ENCODE assay signal across 25 cellular contexts in genomic region chr3:54349231-54349647, GRCh38.
DNase-seq lines count a peak whose midpoint lies in the region; ATAC-seq, FAIRE-seq and TF ChIP-seq lines count a peak whose summit lies in the region.
"Had no signal": no experiment of that assay in that cellular context is flagged by ENCODE, and none has a peak within 500 bp of the region (broad histone marks: within the 10 kb centered on the region; RNA-seq: fewer than 3 reads in every experiment).

No MANE protein-coding gene starts in this region.

- H3K27ac ChIP-seq in GM23338 (ENCODE audit: low read depth): no peak overlapping the region
- H3K27ac ChIP-seq in K562 (ENCODE audit: extremely low read depth, low read depth, low read length): no peak overlapping the region
- no peak overlapping the region for H3K27ac ChIP-seq in heart left ventricle
- H3K27ac ChIP-seq: coronary artery, left lung, testis had no signal

- H3F3A ChIP-seq in GM23338 (replicated peaks; ENCODE audit: low read depth): no peaks in the 10 kb centered on the region

- TF ChIP-seq CTCF in GM23338 (conservative IDR thresholded peaks at IDR 0.05; ENCODE audit: low read depth in 2 of 2): no peak
- no peak for TF ChIP-seq CTCF in K562 (IDR thresholded peaks at IDR 0.05 in 2 of 3, conservative IDR thresholded peaks at IDR 0.05 in 1 of 3; ENCODE audit: insufficient read depth in 2 of 3, low read depth in 1 of 3, low read length in 3 of 3)
- TF ChIP-seq CTCF in nephron (IDR thresholded peaks at IDR 0.05; ENCODE audit: unreplicated experiment in 3 of 3): no peak
- no peak for TF ChIP-seq CTCF in heart left ventricle (IDR thresholded peaks at IDR 0.05)

- CTCF ChIA-PET in K562 (lab: Yijun Ruan, JAX; ENCODE audit: low intra/inter-chr PET ratio): no interaction called here

- H2AFZ ChIP-seq in GM23338 (peak overlapping the region; percentile 14; the same call in 1 of the 2 replicates), K562 (ENCODE audit: low read depth, low read length) (no peak overlapping the region)

- intact Hi-C loops in K562 (cut with micrococcal nuclease) (no loop called here), heart left ventricle (cut with DNase I) (no loop called here)

- peak; percentile 39 for TF ChIP-seq EP300 in K562 (IDR thresholded peaks at IDR 0.05; ENCODE audit: low read length)

- H3K36me3 Mint-ChIP-seq in GM23338 (ENCODE audit: low read depth) (no peaks in the 10 kb centered on the region), nephron (ENCODE audit: low read depth) (no peaks in the 10 kb centered on the region)
- H3K36me3 Mint-ChIP-seq: CD8-positive, alpha-beta memory T cell; stimulated activated naive B cell treated with anti-CD40 and anti-IgM and Interleukin-4, amounts not matched to agents 10 μg/mL and 1 μg/mL and 100 μg/mL, for 72 hours had no signal

- DNase-seq in GM23338 (ENCODE audit: low spot score) (peak; percentile 64), NCI-H524 treated with DMSO at 0.1 percent for 48 hours (lab: John Stamatoyannopoulos, UW) (peak; percentile 60), K562 (ENCODE audit: extremely low read depth in 1 of 4, low spot score in 3 of 4) (peak; percentile 7 to 24 (median 16)), activated T-cell treated with anti-CD3 and anti-CD28 coated beads for 4 hours (no peak), GM19240 (ENCODE audit: insufficient read length, low spot score) (no peak), heart left ventricle (no peak)
- DNase-seq in effector CD8-positive, alpha-beta T cell (lab: John Stamatoyannopoulos, UW): no peak
- DNase-seq: activated CD8-positive, alpha-beta T cell treated with anti-CD3 and anti-CD28 coated beads for 36 hours; activated gamma-delta T cell; activated naive CD8-positive, alpha-beta T cell treated with anti-CD3 and anti-CD28 coated beads, Interleukin-2, amount 50 U/mL, for 24 hours; CD8-positive, alpha-beta memory T cell; left lung; NCI-H1092; NCI-H2029 treated with DMSO at 0.1 percent for 48 hours; NCI-H446; RPMI8226; small intestine; stimulated activated naive B cell treated with anti-CD40 and anti-IgM and Interleukin-4, amounts not matched to agents 10 μg/mL and 1 μg/mL and 100 μg/mL, for 72 hours; testis had no signal

- 0 out of 2 replicates have a peak, but pooled peaks cover 5% of the 10 kb centered on the region for H3K9me2 ChIP-seq in GM23338 (ENCODE audit: insufficient read depth)

- H3K9ac ChIP-seq in K562 (ENCODE audit: insufficient read depth in 1 of 2, low read depth in 2 of 2, low read length in 2 of 2): no peak overlapping the region

- POLR2A ChIA-PET in K562 (lab: Yijun Ruan, JAX): no interaction called here

- no peak for FAIRE-seq in K562 (lab: Jason Lieb, UNC)
- FAIRE-seq: bronchial epithelial cell, GM12878, small intestine had no signal

- H3K9me3 ChIP-seq in K562 (replicated peaks; ENCODE audit: control insufficient read depth, insufficient read depth, low read depth, low read length) (no peaks in the 10 kb centered on the region), heart left ventricle (no peaks in the 10 kb centered on the region)
- H3K9me3 ChIP-seq: left lung, testis had no signal

- WGBS in K562 (ENCODE audit: insufficient coverage, low coverage, missing lambda C conversion rate): 7% methylated on average over 3 of the region's 4 CpGs
- 36 to 52% (median 43%) methylated on average over 4 of the region's 4 CpGs for whole genome bisulfite sequencing in heart left ventricle, 4 donors

- H3K9me1 ChIP-seq in K562 (ENCODE audit: control insufficient read depth, insufficient read depth, low read length): no peaks in the 10 kb centered on the region

- TF ChIP-seq POLR2A in K562 (conservative IDR thresholded peaks at IDR 0.05) (no peak), heart left ventricle (IDR thresholded peaks at IDR 0.05) (no peak)

- peaks cover 30% of the 10 kb centered on the region for H3K4me1 Mint-ChIP-seq in GM23338
- H3K4me1 Mint-ChIP-seq in nephron: peaks cover 45% of the 10 kb centered on the region
- H3K4me1 Mint-ChIP-seq: activated naive CD8-positive, alpha-beta T cell treated with anti-CD3 and anti-CD28 coated beads, Interleukin-2, amount 50 U/mL, for 24 hours; CD8-positive, alpha-beta memory T cell; stimulated activated naive B cell treated with anti-CD40 and anti-IgM and Interleukin-4, amounts not matched to agents 10 μg/mL and 1 μg/mL and 100 μg/mL, for 72 hours had no signal

- H3K4me2 ChIP-seq in GM23338: no peak overlapping the region
- no peak overlapping the region for H3K4me2 ChIP-seq in K562 (ENCODE audit: insufficient read depth, low read length)

- ATAC-seq in GM23338 (peak; percentile 67), K562 (peak; percentile 61; the same call in 2 of the 3 replicates), heart left ventricle (no peak)
- ATAC-seq: activated CD4-positive, CD25-positive, alpha-beta regulatory T cell treated with anti-CD3 and anti-CD28 coated beads, Interleukin-2, amount 50 U/mL, for 24 hours; activated CD8-positive, alpha-beta T cell treated with anti-CD3 and anti-CD28 coated beads for 36 hours; activated naive CD8-positive, alpha-beta T cell treated with anti-CD3 and anti-CD28 coated beads, Interleukin-2, amount 50 U/mL, for 24 hours; GM12878; left lung; stimulated activated naive B cell treated with anti-CD40 and anti-IgM and Interleukin-4, amounts not matched to agents 10 μg/mL and 1 μg/mL and 100 μg/mL, for 72 hours had no signal

- H3K27me3 Mint-ChIP-seq in GM23338 (ENCODE audit: insufficient read depth, low read depth, poor library complexity) (peaks cover 4% of the 10 kb centered on the region), nephron (ENCODE audit: low read depth) (peaks cover 10% of the 10 kb centered on the region)
- H3K27me3 Mint-ChIP-seq: activated CD8-positive, alpha-beta T cell treated with anti-CD3 and anti-CD28 coated beads for 36 hours; stimulated activated naive B cell treated with anti-CD40 and anti-IgM and Interleukin-4, amounts not matched to agents 10 μg/mL and 1 μg/mL and 100 μg/mL, for 72 hours had no signal

- H3K4me3 Mint-ChIP-seq in GM23338 (no peak overlapping the region), nephron (no peak overlapping the region)
- H3K4me3 Mint-ChIP-seq: activated CD8-positive, alpha-beta T cell treated with anti-CD3 and anti-CD28 coated beads for 36 hours; activated naive CD8-positive, alpha-beta T cell treated with anti-CD3 and anti-CD28 coated beads, Interleukin-2, amount 50 U/mL, for 24 hours; CD8-positive, alpha-beta memory T cell; neural crest cell; stimulated activated naive B cell treated with anti-CD40 and anti-IgM and Interleukin-4, amounts not matched to agents 10 μg/mL and 1 μg/mL and 100 μg/mL, for 72 hours had no signal

- no peak for TF ChIP-seq RAD21 in K562 (CRISPR knock-in tag; conservative IDR thresholded peaks at IDR 0.05 in 1 of 2, IDR thresholded peaks at IDR 0.05 in 1 of 2)

- H3K4me1 ChIP-seq in GM23338 (ENCODE audit: insufficient read depth): peaks cover 16% of the 10 kb centered on the region
- peaks cover 0 to 5% of the 10 kb centered on the region in 2 experiments; a peak in 3 of 5 replicates for H3K4me1 ChIP-seq in K562 (replicated peaks in 1 of 2; ENCODE audit: control insufficient read depth in 2 of 2, insufficient read depth in 2 of 2, low read length in 2 of 2)
- peaks cover 0 to 22% (median 6%) of the 10 kb centered on the region in 12 donors for H3K4me1 ChIP-seq in heart left ventricle
- H3K4me1 ChIP-seq: left lung had no signal

- H3K27ac Mint-ChIP-seq in GM23338 (no peak overlapping the region), nephron (peak overlapping the region; percentile 22 to 38 (median 31))
- H3K27ac Mint-ChIP-seq: activated CD8-positive, alpha-beta T cell treated with anti-CD3 and anti-CD28 coated beads for 36 hours; activated naive CD8-positive, alpha-beta T cell treated with anti-CD3 and anti-CD28 coated beads, Interleukin-2, amount 50 U/mL, for 24 hours; CD8-positive, alpha-beta memory T cell; stimulated activated naive B cell treated with anti-CD40 and anti-IgM and Interleukin-4, amounts not matched to agents 10 μg/mL and 1 μg/mL and 100 μg/mL, for 72 hours had no signal

- in situ Hi-C loops in K562 (cut with MboI): no loop called here

- H3K36me3 ChIP-seq in GM23338 (ENCODE audit: insufficient read depth): no peaks in the 10 kb centered on the region
- H3K36me3 ChIP-seq in K562 (ENCODE audit: control insufficient read depth, insufficient read depth, low read length): no peaks in the 10 kb centered on the region
- no peaks in the 10 kb centered on the region for H3K36me3 ChIP-seq in heart left ventricle
- H3K36me3 ChIP-seq: left lung had no signal

- H3K27me3 ChIP-seq in GM23338 (ENCODE audit: insufficient read depth) (no peaks in the 10 kb centered on the region), K562 (ENCODE audit: control insufficient read depth in 2 of 2, insufficient read depth in 2 of 2, low read length in 2 of 2) (no peaks in the 10 kb centered on the region; a peak in 1 of 5 replicates), heart left ventricle (no peaks in the 10 kb centered on the region)
- H3K27me3 ChIP-seq: left lung, testis had no signal

- no TSS peak for BruUV-seq in K562 (replicated peaks; lab: Mats Ljungman, UMichigan)

- H3K79me2 ChIP-seq in GM23338 (replicated peaks; ENCODE audit: insufficient read depth) (no peaks in the 10 kb centered on the region), K562 (ENCODE audit: control insufficient read depth, insufficient read depth, low read length) (no peaks in the 10 kb centered on the region)

- H3K9me3 Mint-ChIP-seq in GM23338: no peaks in the 10 kb centered on the region
- H3K9me3 Mint-ChIP-seq in nephron: no peaks in the 10 kb centered on the region
- H3K9me3 Mint-ChIP-seq: activated CD8-positive, alpha-beta T cell treated with anti-CD3 and anti-CD28 coated beads for 36 hours; activated naive CD8-positive, alpha-beta T cell treated with anti-CD3 and anti-CD28 coated beads, Interleukin-2, amount 50 U/mL, for 24 hours; stimulated activated naive B cell treated with anti-CD40 and anti-IgM and Interleukin-4, amounts not matched to agents 10 μg/mL and 1 μg/mL and 100 μg/mL, for 72 hours had no signal

- H4K20me1 ChIP-seq in GM23338 (replicated peaks; ENCODE audit: insufficient read depth) (no peaks in the 10 kb centered on the region), K562 (replicated peaks; ENCODE audit: control insufficient read depth, insufficient read depth, low read length) (no peaks in the 10 kb centered on the region)

- H3K4me3 ChIP-seq in GM23338 (no peak overlapping the region), K562 (no peak overlapping the region), heart left ventricle (no peak overlapping the region)
- H3K4me3 ChIP-seq: coronary artery, GM12878, left lung, testis had no signal

TF ChIP-seq in GM23338, 12 proteins besides CTCF, POLR2A, EP300 and RAD21 (continues in another document):
- TF ChIP-seq CREB1 (CRISPR knock-in tag; IDR thresholded peaks at IDR 0.05; ENCODE audit: low read depth): no peak
- TF ChIP-seq STAT1 (IDR thresholded peaks at IDR 0.05; ENCODE audit: unreplicated experiment): no peak
- no peak for TF ChIP-seq NANOG (IDR thresholded peaks at IDR 0.05; ENCODE audit: borderline replicate concordance)

TF ChIP-seq in K562, 482 proteins besides CTCF, POLR2A, EP300 and RAD21 (continues in another document):
- peak; percentile 70 for TF ChIP-seq TCF3 (CRISPR knock-in tag; IDR thresholded peaks at IDR 0.05)

Comparison
In these comparisons a context has a peak if more than half of its experiments do, and no peak if none do; other contexts are left out.
1. ATAC-seq: peak in GM23338 (single experiment) and K562 (single experiment); none in heart left ventricle (0 of 4).
2. DNase-seq: peak in GM23338 (single experiment), NCI-H524 treated with DMSO at 0.1 percent for 48 hours (single experiment) and K562 (4 of 4); none in activated T-cell treated with anti-CD3 and anti-CD28 coated beads for 4 hours (single experiment), effector CD8-positive, alpha-beta T cell (single experiment), GM19240 (single experiment) and heart left ventricle (0 of 5).